In the genomic region with DNA sequence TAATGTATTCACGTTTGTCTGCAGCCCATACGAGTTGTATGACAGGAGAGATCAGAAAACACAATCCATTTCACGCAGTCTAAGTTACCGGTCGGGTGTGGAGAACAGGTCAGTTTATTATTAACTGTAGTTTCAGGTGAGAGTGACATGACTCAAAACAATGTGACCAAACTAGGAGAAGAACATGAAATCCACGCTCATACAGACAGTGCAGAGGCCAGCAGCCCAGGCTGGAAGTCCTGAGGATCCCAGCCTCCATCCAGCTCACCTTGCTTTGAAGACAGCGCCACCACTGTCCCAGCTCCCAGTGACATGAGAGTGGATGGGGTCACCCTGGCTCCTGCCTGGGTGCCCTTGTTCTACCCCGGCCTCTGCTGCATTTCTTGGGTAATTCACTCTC, we compare ENCODE assay signal across 11 cellular contexts. TPM values are rescaled to one million over a fixed set of nuclear protein-coding genes. Genes with fewer than 3 reads are reported as not detected.
DNase-seq lines count a peak whose midpoint lies in the region; ATAC-seq and TF ChIP-seq lines count a peak whose summit lies in the region.
"Had no signal": no experiment of that assay in that cellular context is flagged by ENCODE, and none has a peak within 500 bp of the region (broad histone marks: within the 10 kb centered on the region; RNA-seq: fewer than 3 reads in every experiment).

No MANE protein-coding gene starts in this region.

- no peaks in the 10 kb centered on the region for H3K36me3 Mint-ChIP-seq in GM23338 (ENCODE audit: low read depth)

- 87 to 95% methylated on average over 4 to 8 of the region's 8 CpGs for WGBS in gastroesophageal sphincter (ENCODE audit: low coverage in 1 of 2), 2 donors

- H3K4me3 ChIP-seq in GM23338 = no peak overlapping the region
- H3K4me3 ChIP-seq in WERI-Rb-1 (ENCODE audit: low read depth, low read length) = no peak overlapping the region
- H3K4me3 ChIP-seq in neural cell (ENCODE audit: low read length) = no peak overlapping the region
- no peak overlapping the region for H3K4me3 ChIP-seq in gastroesophageal sphincter

- TF ChIP-seq EP300 in neural cell (conservative IDR thresholded peaks at IDR 0.05; ENCODE audit: poor library complexity, severe bottlenecking) (no peak), gastroesophageal sphincter (IDR thresholded peaks at IDR 0.05) (no peak)

- H3K36me3 ChIP-seq in GM23338 (ENCODE audit: insufficient read depth) (no peaks in the 10 kb centered on the region), WERI-Rb-1 (no peaks in the 10 kb centered on the region), neural cell (ENCODE audit: insufficient read depth, low read length) (no peaks in the 10 kb centered on the region), gastroesophageal sphincter (no peaks in the 10 kb centered on the region)

- no peak overlapping the region for H3K27ac Mint-ChIP-seq in GM23338
- H3K27ac Mint-ChIP-seq: B cell had no signal

- H3K9me3 Mint-ChIP-seq in GM23338 = no peaks in the 10 kb centered on the region

- H3K79me2 ChIP-seq in GM23338 (replicated peaks; ENCODE audit: insufficient read depth) (no peaks in the 10 kb centered on the region), neural cell (replicated peaks; ENCODE audit: insufficient read depth, low read length) (no peaks in the 10 kb centered on the region)

- peak; percentile 61 for ATAC-seq in GM18511 (IDR thresholded peaks at IDR 0.05; ENCODE audit: unreplicated experiment)
- peak; percentile 30; the same call in 1 of the 3 replicates for ATAC-seq in GM23338
- ATAC-seq in gastroesophageal sphincter = no peak

- DNase-seq in GM23338 (ENCODE audit: low spot score) (peak; percentile 33), WERI-Rb-1 (no peak), NCI-H1048 (lab: John Stamatoyannopoulos, UW) (no peak), NCI-H345 (lab: John Stamatoyannopoulos, UW) (no peak), Ammon's horn (ENCODE audit: low spot score) (no peak)
- DNase-seq: activated CD8-positive, alpha-beta memory T cell treated with anti-CD3 and anti-CD28 coated beads, Interleukin-2, amount 50 U/mL, for 48 hours; NCI-H510A treated with DMSO at 0.1 percent for 48 hours had no signal

- no peaks in the 10 kb centered on the region for H3K9me3 ChIP-seq in WERI-Rb-1 (ENCODE audit: severe bottlenecking)
- no peaks in the 10 kb centered on the region for H3K9me3 ChIP-seq in neural cell (ENCODE audit: low read length)
- H3K9me3 ChIP-seq in gastroesophageal sphincter = no peaks in the 10 kb centered on the region

- peaks cover 11% of the 10 kb centered on the region for H3K4me1 ChIP-seq in GM23338 (ENCODE audit: insufficient read depth)
- no peaks in the 10 kb centered on the region for H3K4me1 ChIP-seq in gastroesophageal sphincter

- peaks cover 6% of the 10 kb centered on the region for H3K27me3 Mint-ChIP-seq in GM23338 (ENCODE audit: insufficient read depth, low read depth, poor library complexity)

- H3K4me1 Mint-ChIP-seq in GM23338 = peaks cover 23% of the 10 kb centered on the region
- H3K4me1 Mint-ChIP-seq: B cell had no signal

- TF ChIP-seq POLR2A in gastroesophageal sphincter (IDR thresholded peaks at IDR 0.05) = no peak

- no peak for TF ChIP-seq RAD21 in neural cell (conservative IDR thresholded peaks at IDR 0.05)

- no peaks in the 10 kb centered on the region for H3K9me2 ChIP-seq in GM23338 (ENCODE audit: insufficient read depth)
- H3K9me2 ChIP-seq in neural cell (ENCODE audit: insufficient read depth, low read length) = no peaks in the 10 kb centered on the region

- no peaks in the 10 kb centered on the region; the same call in 1 of the 2 replicates for H3F3A ChIP-seq in GM23338 (replicated peaks; ENCODE audit: low read depth)
- no peaks in the 10 kb centered on the region for H3F3A ChIP-seq in neural cell (ENCODE audit: insufficient read depth, low read length, poor library complexity, severe bottlenecking)

- H3K4me3 Mint-ChIP-seq in GM23338 = no peak overlapping the region
- H3K4me3 Mint-ChIP-seq: B cell had no signal

- H4K20me1 ChIP-seq in GM23338 (replicated peaks; ENCODE audit: insufficient read depth) (no peaks in the 10 kb centered on the region), neural cell (ENCODE audit: insufficient read depth) (no peaks in the 10 kb centered on the region)

- H3K27me3 ChIP-seq in GM23338 (ENCODE audit: insufficient read depth) = no peaks in the 10 kb centered on the region
- H3K27me3 ChIP-seq in WERI-Rb-1 (ENCODE audit: insufficient read depth, low read depth, severe bottlenecking) = no peaks in the 10 kb centered on the region
- H3K27me3 ChIP-seq in neural cell (ENCODE audit: insufficient read depth, low read depth, low read length) = no peaks in the 10 kb centered on the region
- no peaks in the 10 kb centered on the region for H3K27me3 ChIP-seq in gastroesophageal sphincter

- H2AFZ ChIP-seq in GM23338 (no peak overlapping the region), neural cell (ENCODE audit: low read depth, low read length) (no peak overlapping the region)

- H3K4me2 ChIP-seq in GM23338 (no peak overlapping the region), neural cell (ENCODE audit: low read length) (no peak overlapping the region)

- H3K9ac ChIP-seq in neural cell (ENCODE audit: low read length) = no peak overlapping the region

- TF ChIP-seq CTCF in GM23338 (conservative IDR thresholded peaks at IDR 0.05; ENCODE audit: low read depth in 2 of 2) (peak in 1 of 2 experiments; percentile 42; a peak in 2 of 4 replicates), WERI-Rb-1 (IDR thresholded peaks at IDR 0.05; ENCODE audit: low read depth, low read length) (peak; percentile 46), neural cell (IDR thresholded peaks at IDR 0.05; ENCODE audit: poor library complexity, severe bottlenecking) (no peak), gastroesophageal sphincter (IDR thresholded peaks at IDR 0.05) (no peak)

- no peak overlapping the region for H3K27ac ChIP-seq in GM23338 (ENCODE audit: low read depth)
- H3K27ac ChIP-seq in WERI-Rb-1 = no peak overlapping the region
- peak overlapping the region; percentile 3 for H3K27ac ChIP-seq in neural cell (ENCODE audit: low read length)
- no peak overlapping the region for H3K27ac ChIP-seq in gastroesophageal sphincter

TF ChIP-seq in GM23338, 12 proteins besides CTCF, POLR2A, EP300 and RAD21 (continues in another document):
- no peak for TF ChIP-seq STAT1 (IDR thresholded peaks at IDR 0.05; ENCODE audit: unreplicated experiment)
- no peak for TF ChIP-seq ZNF331 (CRISPR knock-in tag; IDR thresholded peaks at IDR 0.05; ENCODE audit: low read depth)
- TF ChIP-seq, protein P1, sequence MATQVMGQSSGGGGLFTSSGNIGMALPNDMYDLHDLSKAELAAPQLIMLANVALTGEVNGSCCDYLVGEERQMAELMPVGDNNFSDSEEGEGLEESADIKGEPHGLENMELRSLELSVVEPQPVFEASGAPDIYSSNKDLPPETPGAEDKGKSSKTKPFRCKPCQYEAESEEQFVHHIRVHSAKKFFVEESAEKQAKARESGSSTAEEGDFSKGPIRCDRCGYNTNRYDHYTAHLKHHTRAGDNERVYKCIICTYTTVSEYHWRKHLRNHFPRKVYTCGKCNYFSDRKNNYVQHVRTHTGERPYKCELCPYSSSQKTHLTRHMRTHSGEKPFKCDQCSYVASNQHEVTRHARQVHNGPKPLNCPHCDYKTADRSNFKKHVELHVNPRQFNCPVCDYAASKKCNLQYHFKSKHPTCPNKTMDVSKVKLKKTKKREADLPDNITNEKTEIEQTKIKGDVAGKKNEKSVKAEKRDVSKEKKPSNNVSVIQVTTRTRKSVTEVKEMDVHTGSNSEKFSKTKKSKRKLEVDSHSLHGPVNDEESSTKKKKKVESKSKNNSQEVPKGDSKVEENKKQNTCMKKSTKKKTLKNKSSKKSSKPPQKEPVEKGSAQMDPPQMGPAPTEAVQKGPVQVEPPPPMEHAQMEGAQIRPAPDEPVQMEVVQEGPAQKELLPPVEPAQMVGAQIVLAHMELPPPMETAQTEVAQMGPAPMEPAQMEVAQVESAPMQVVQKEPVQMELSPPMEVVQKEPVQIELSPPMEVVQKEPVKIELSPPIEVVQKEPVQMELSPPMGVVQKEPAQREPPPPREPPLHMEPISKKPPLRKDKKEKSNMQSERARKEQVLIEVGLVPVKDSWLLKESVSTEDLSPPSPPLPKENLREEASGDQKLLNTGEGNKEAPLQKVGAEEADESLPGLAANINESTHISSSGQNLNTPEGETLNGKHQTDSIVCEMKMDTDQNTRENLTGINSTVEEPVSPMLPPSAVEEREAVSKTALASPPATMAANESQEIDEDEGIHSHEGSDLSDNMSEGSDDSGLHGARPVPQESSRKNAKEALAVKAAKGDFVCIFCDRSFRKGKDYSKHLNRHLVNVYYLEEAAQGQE (IDR thresholded peaks at IDR 0.05; ENCODE audit: unreplicated experiment) = no peak

TF ChIP-seq in neural cell, 6 proteins besides CTCF, POLR2A, EP300 and RAD21 (continues in another document):
- TF ChIP-seq SMC3 (conservative IDR thresholded peaks at IDR 0.05; ENCODE audit: poor library complexity) (no peak), POLR2AphosphoS5 (IDR thresholded peaks at IDR 0.05) (no peak), EZH2 (IDR thresholded peaks at IDR 0.05; ENCODE audit: borderline replicate concordance, insufficient read depth, low read length, poor library complexity, severe bottlenecking) (no peak), TAF1 (IDR thresholded peaks at IDR 0.05; ENCODE audit: low read depth) (no peak), MXI1 (conservative IDR thresholded peaks at IDR 0.05; ENCODE audit: poor library complexity, severe bottlenecking) (no peak)

RNA-seq across cellular contexts. Expression of a gene that starts 19.7 kb away (rescaled TPM):
- total RNA-seq in GM23338 (2014; rRNA removed; shearing (Covaris generic)) = 35.1 and 52.6 TPM in 2 replicates
- polyA plus RNA-seq in GM23338 (2016; fragmentation: Nextera tagmentation; extraction: Ambion mirVana) (12.3 and 12.8 TPM in 2 replicates), neural cell (3.0 TPM in 2 replicates)
- polyA minus RNA-seq in neural cell = 9.5 and 12.3 TPM in 2 replicates
- total RNA-seq in gastroesophageal sphincter = 10 to 100 TPM; 12.9 to 21.7 (median 17.1) TPM
